8 cellular contexts compared by ENCODE assay signal in genomic region chr12:754238-754816, GRCh38. TPM values are rescaled to one million over a fixed set of nuclear protein-coding genes. Genes with fewer than 3 reads are reported as not detected.
A peak's percentile ranks its signal among the peaks of the same experiment; 100 is the strongest.
DNase-seq lines count a peak whose midpoint lies in the region; ATAC-seq and TF ChIP-seq lines count a peak whose summit lies in the region.

No MANE protein-coding gene starts in this region.

- H3K27me3 Mint-ChIP-seq in central memory CD8-positive, alpha-beta T cell = no peaks in the 10 kb centered on the region

- H3K4me3 ChIP-seq in upper lobe of right lung = peak overlapping the region; percentile 74

- H3K4me1 Mint-ChIP-seq in central memory CD8-positive, alpha-beta T cell = peaks cover 35% of the 10 kb centered on the region

- H3K27ac Mint-ChIP-seq in central memory CD8-positive, alpha-beta T cell (ENCODE audit: low read depth) = peak overlapping the region; percentile 94

- intact Hi-C loops in upper lobe of right lung (cut with DNase I) = loop anchor here (10.0 kb wide), 1 partner anchor 180 kb away; no protein-coding TSS in a partner anchor

- no peak overlapping the region for H3K4me3 Mint-ChIP-seq in central memory CD8-positive, alpha-beta T cell

- ATAC-seq in central memory CD8-positive, alpha-beta T cell (replicated peaks; ENCODE audit: extremely low read depth, poor library complexity, severe bottlenecking) = no peak
- ATAC-seq in upper lobe of right lung = no peak
- ATAC-seq in HG02759 (IDR thresholded peaks at IDR 0.05; ENCODE audit: unreplicated experiment) = no peak

- DNase-seq in DMS 273 (lab: John Stamatoyannopoulos, UW; ENCODE audit: unreplicated experiment) = peak; percentile 58
- DNase-seq in DMS 273 treated with DMSO at 0.1 percent for 48 hours (lab: John Stamatoyannopoulos, UW) = no peak
- peak; percentile 67 for DNase-seq in NCI-H69 (lab: John Stamatoyannopoulos, UW)
- DNase-seq in central memory CD8-positive, alpha-beta T cell (ENCODE audit: low spot score in 2 of 2) = no peak
- peak; percentile 28 to 49 for DNase-seq in lung microvascular endothelial cell (ENCODE audit: low read depth in 2 of 2)
- no peak for DNase-seq in upper lobe of right lung
- DNase-seq in HEK293T (ENCODE audit: extremely low spot score) = no peak

- H3K27ac ChIP-seq in upper lobe of right lung = peak overlapping the region; percentile 93

- no peaks in the 10 kb centered on the region for H3K9me3 Mint-ChIP-seq in central memory CD8-positive, alpha-beta T cell

- H3K9me3 ChIP-seq in upper lobe of right lung = no peaks in the 10 kb centered on the region

- H3K36me3 ChIP-seq in upper lobe of right lung = no peaks in the 10 kb centered on the region

- no peaks in the 10 kb centered on the region for H3K27me3 ChIP-seq in upper lobe of right lung

- H3K36me3 Mint-ChIP-seq in central memory CD8-positive, alpha-beta T cell (ENCODE audit: insufficient read depth) = peaks cover 23% of the 10 kb centered on the region

- no peak for TF ChIP-seq CTCF in upper lobe of right lung (IDR thresholded peaks at IDR 0.05)

- POLR2A ChIA-PET in HEK293T (lab: Yijun Ruan, JAX) = interaction anchor here (0.8 to 4.4 kb wide), 10 partner anchors 14 to 178 kb away, joined by 3 to 17 read pairs (median 4); no protein-coding TSS in a partner anchor

- H3K4me1 ChIP-seq in upper lobe of right lung = peaks cover 29% of the 10 kb centered on the region

- CTCF ChIA-PET in HEK293T (lab: Yijun Ruan, JAX) = interaction anchor here (0.6 to 2.4 kb wide), 9 partner anchors 19 to 956 kb away, joined by 3 to 8 read pairs (median 4); no protein-coding TSS in a partner anchor

TF ChIP-seq in HEK293T, 16 proteins besides CTCF, POLR2A, EP300 and RAD21:
- TF ChIP-seq L3MBTL2 (conservative IDR thresholded peaks at IDR 0.05) (no peak), ZNF384 (IDR thresholded peaks at IDR 0.05) (no peak), NFRKB (IDR thresholded peaks at IDR 0.05) (no peak), ARNT (IDR thresholded peaks at IDR 0.05) (no peak), SP1 (IDR thresholded peaks at IDR 0.05) (no peak), LEF1 (IDR thresholded peaks at IDR 0.05; ENCODE audit: borderline replicate concordance) (no peak), SUZ12 (IDR thresholded peaks at IDR 0.05) (no peak), HDGF (IDR thresholded peaks at IDR 0.05; ENCODE audit: borderline replicate concordance) (no peak), TARDBP (IDR thresholded peaks at IDR 0.05) (no peak), FOXK2 (IDR thresholded peaks at IDR 0.05) (no peak)
TF ChIP-seq in HEK293T: peak in this region for 0.

RNA-seq across cellular contexts. Expression of gene WNK1, which starts 1.9 kb away (rescaled TPM):
- total RNA-seq in lung microvascular endothelial cell (74.5 and 112 TPM in 2 replicates), upper lobe of right lung (215 TPM)

Comparison
In these comparisons a context has a peak if more than half of its experiments do, and no peak if none do; other contexts are left out.
1. DNase-seq: peak in DMS 273 (single experiment), NCI-H69 (single experiment) and lung microvascular endothelial cell (2 of 2); none in DMS 273 treated with DMSO at 0.1 percent for 48 hours (single experiment), central memory CD8-positive, alpha-beta T cell (0 of 2), upper lobe of right lung (single experiment) and HEK293T (single experiment).